13 cellular contexts compared by ENCODE assay signal in genomic region chr20:50868509-50869495, GRCh38.
DNase-seq lines count a peak whose midpoint lies in the region; ATAC-seq and TF ChIP-seq lines count a peak whose summit lies in the region.
"Had no signal": no experiment of that assay in that cellular context is flagged by ENCODE, and none has a peak within 500 bp of the region (broad histone marks: within the 10 kb centered on the region; RNA-seq: fewer than 3 reads in every experiment).

No MANE protein-coding gene starts in this region.

- TF ChIP-seq CTCF in progenitor cell of endocrine pancreas (IDR thresholded peaks at IDR 0.05; ENCODE audit: unreplicated experiment) = no peak

- ATAC-seq in activated CD8-positive, alpha-beta memory T cell treated with anti-CD3 and anti-CD28 coated beads, Interleukin-2, amount 10 ng/mL, durations not matched to agents 7 days and 5 days = no peak
- no peak for ATAC-seq in GM21737 (IDR thresholded peaks at IDR 0.05; ENCODE audit: unreplicated experiment)

- H3K4me1 Mint-ChIP-seq in activated CD8-positive, alpha-beta memory T cell treated with anti-CD3 and anti-CD28 coated beads, Interleukin-2, amount 10 ng/mL, durations not matched to agents 7 days and 5 days = no peaks in the 10 kb centered on the region
- H3K4me1 Mint-ChIP-seq in progenitor cell of endocrine pancreas (ENCODE audit: low read depth) = peaks cover 20% of the 10 kb centered on the region

- DNase-seq in activated CD8-positive, alpha-beta memory T cell treated with anti-CD3 and anti-CD28 coated beads, Interleukin-2, amount 10 ng/mL, durations not matched to agents 7 days and 5 days = no peak
- no peak for DNase-seq in activated CD8-positive, alpha-beta memory T cell treated with anti-CD3 and anti-CD28 coated beads for 24 hours
- DNase-seq in NCI-H2029 (lab: John Stamatoyannopoulos, UW) = peak; percentile 34
- DNase-seq in epithelial cell of prostate (ENCODE audit: low read depth, low spot score) = peak; percentile 68
- no peak for DNase-seq in progenitor cell of endocrine pancreas (ENCODE audit: low spot score, unreplicated experiment)
- no peak for DNase-seq in NOMO-1 (lab: John Stamatoyannopoulos, UW; ENCODE audit: unreplicated experiment in 2 of 2)
- DNase-seq in ecto neural progenitor cell (ENCODE audit: low spot score) = no peak
- DNase-seq: cerebellar nuclear complex, NCI-H446, T1000 had no signal

- H3K27ac Mint-ChIP-seq in activated CD8-positive, alpha-beta memory T cell treated with anti-CD3 and anti-CD28 coated beads, Interleukin-2, amount 10 ng/mL, durations not matched to agents 7 days and 5 days = peak overlapping the region; percentile 6
- H3K27ac Mint-ChIP-seq in progenitor cell of endocrine pancreas = peak overlapping the region; percentile 47
- H3K27ac Mint-ChIP-seq: activated naive CD8-positive, alpha-beta T cell had no signal

- no peaks in the 10 kb centered on the region for H3K36me3 Mint-ChIP-seq in activated CD8-positive, alpha-beta memory T cell treated with anti-CD3 and anti-CD28 coated beads, Interleukin-2, amount 10 ng/mL, durations not matched to agents 7 days and 5 days
- H3K36me3 Mint-ChIP-seq in progenitor cell of endocrine pancreas (ENCODE audit: insufficient read depth) = no peaks in the 10 kb centered on the region
- H3K36me3 Mint-ChIP-seq: activated naive CD8-positive, alpha-beta T cell had no signal

- no peaks in the 10 kb centered on the region for H3K27me3 Mint-ChIP-seq in activated CD8-positive, alpha-beta memory T cell treated with anti-CD3 and anti-CD28 coated beads, Interleukin-2, amount 10 ng/mL, durations not matched to agents 7 days and 5 days
- no peaks in the 10 kb centered on the region for H3K27me3 Mint-ChIP-seq in progenitor cell of endocrine pancreas
- H3K27me3 Mint-ChIP-seq: activated naive CD8-positive, alpha-beta T cell had no signal

- CTCF ChIA-PET in activated CD8-positive, alpha-beta memory T cell treated with anti-CD3 and anti-CD28 coated beads, Interleukin-2, amount 10 ng/mL, durations not matched to agents 7 days and 5 days (lab: Charles Lee) = interaction anchor here (2.5 kb wide), 1 partner anchor 74 kb away, joined by 8 read pairs; the partner anchor contains the start of gene BCAS4

- H3K27ac ChIP-seq in epithelial cell of prostate = no peak overlapping the region
- H3K27ac ChIP-seq: prostate gland had no signal

- H3K4me3 Mint-ChIP-seq in activated CD8-positive, alpha-beta memory T cell treated with anti-CD3 and anti-CD28 coated beads, Interleukin-2, amount 10 ng/mL, durations not matched to agents 7 days and 5 days = no peak overlapping the region
- H3K4me3 Mint-ChIP-seq in progenitor cell of endocrine pancreas (ENCODE audit: low read depth) = no peak overlapping the region
- H3K4me3 Mint-ChIP-seq: activated naive CD8-positive, alpha-beta T cell had no signal

- no peaks in the 10 kb centered on the region for H3K9me3 Mint-ChIP-seq in activated CD8-positive, alpha-beta memory T cell treated with anti-CD3 and anti-CD28 coated beads, Interleukin-2, amount 10 ng/mL, durations not matched to agents 7 days and 5 days (ENCODE audit: low read depth)
- no peaks in the 10 kb centered on the region for H3K9me3 Mint-ChIP-seq in progenitor cell of endocrine pancreas (ENCODE audit: low read depth)

Comparison
In these comparisons a context has a peak if more than half of its experiments do, and no peak if none do; other contexts are left out.
1. DNase-seq: peak in NCI-H2029 (single experiment) and epithelial cell of prostate (single experiment); none in activated CD8-positive, alpha-beta memory T cell treated with anti-CD3 and anti-CD28 coated beads, Interleukin-2, amount 10 ng/mL, durations not matched to agents 7 days and 5 days (single experiment), activated CD8-positive, alpha-beta memory T cell treated with anti-CD3 and anti-CD28 coated beads for 24 hours (single experiment), progenitor cell of endocrine pancreas (single experiment), NOMO-1 (0 of 2) and ecto neural progenitor cell (single experiment).